In genomic region chr16:85944572-85945423, GRCh38 we compare ENCODE assay signal across 16 cellular contexts. TPM values are rescaled to one million over a fixed set of nuclear protein-coding genes. Genes with fewer than 3 reads are reported as not detected.
A peak's percentile ranks its signal among the peaks of the same experiment; 100 is the strongest.
DNase-seq lines count a peak whose midpoint lies in the region; ATAC-seq and TF ChIP-seq lines count a peak whose summit lies in the region.
"Had no signal": no experiment of that assay in that cellular context is flagged by ENCODE, and none has a peak within 500 bp of the region (broad histone marks: within the 10 kb centered on the region; RNA-seq: fewer than 3 reads in every experiment).

No MANE protein-coding gene starts in this region.

- no peaks in the 10 kb centered on the region for H3K9me2 ChIP-seq in OCI-LY1 (ENCODE audit: low read depth, low read length)

- no peaks in the 10 kb centered on the region for H3K36me3 Mint-ChIP-seq in activated naive CD4-positive, alpha-beta T cell treated with anti-CD3 and anti-CD28 coated beads, Interleukin-2, amount 50 U/mL, for 24 hours
- H3K36me3 Mint-ChIP-seq in immature natural killer cell = peaks cover 0 to 8% (median 0%) of the 10 kb centered on the region in 3 donors

- H3K9me3 ChIP-seq in OCI-LY1 (ENCODE audit: low read length) = no peaks in the 10 kb centered on the region
- no peaks in the 10 kb centered on the region for H3K9me3 ChIP-seq in thymus (ENCODE audit: control insufficient read depth)

- H3F3A ChIP-seq in OCI-LY1 (ENCODE audit: insufficient read depth, low read length) = no peaks in the 10 kb centered on the region

- H3K27me3 Mint-ChIP-seq in activated naive CD4-positive, alpha-beta T cell treated with anti-CD3 and anti-CD28 coated beads, Interleukin-2, amount 50 U/mL, for 24 hours = no peaks in the 10 kb centered on the region
- H3K27me3 Mint-ChIP-seq in immature natural killer cell (ENCODE audit: low read depth in 3 of 3) = peaks cover 0 to 6% (median 2%) of the 10 kb centered on the region in 3 donors

- H3K36me3 ChIP-seq in OCI-LY1 (ENCODE audit: insufficient read depth, low read length) (no peaks in the 10 kb centered on the region), thymus (ENCODE audit: control insufficient read depth, insufficient read depth) (no peaks in the 10 kb centered on the region)

- no peak overlapping the region for H3K27ac ChIP-seq in OCI-LY1 (ENCODE audit: low read depth, low read length, poor library complexity, severe bottlenecking)
- H3K27ac ChIP-seq in thymus (ENCODE audit: low read depth) = peak overlapping the region; percentile 80

- ATAC-seq in HG03097 (IDR thresholded peaks at IDR 0.05; ENCODE audit: low FRiP score, unreplicated experiment) = no peak
- ATAC-seq: esophagus mucosa, Panc1, SK-N-SH treated with all-trans-retinoic acid at 6 μM for 48 hours had no signal

- H2AFZ ChIP-seq in OCI-LY1 (ENCODE audit: low read length) = no peak overlapping the region

- H3K27me3 ChIP-seq in OCI-LY1 (ENCODE audit: insufficient read depth, low read length) = peaks cover 16% of the 10 kb centered on the region; the same call in 1 of the 2 replicates
- peaks cover 10% of the 10 kb centered on the region for H3K27me3 ChIP-seq in thymus (ENCODE audit: control insufficient read depth, insufficient read depth)

- H4K20me1 ChIP-seq in OCI-LY1 (ENCODE audit: insufficient read depth, low read length) = no peaks in the 10 kb centered on the region

- peaks cover 68% of the 10 kb centered on the region for H3K4me1 Mint-ChIP-seq in activated naive CD4-positive, alpha-beta T cell treated with anti-CD3 and anti-CD28 coated beads, Interleukin-2, amount 50 U/mL, for 24 hours
- peaks cover 45 to 57% of the 10 kb centered on the region in 2 donors for H3K4me1 Mint-ChIP-seq in immature natural killer cell

- no peak overlapping the region for H3K4me3 ChIP-seq in OCI-LY1 (ENCODE audit: low read depth, low read length, poor library complexity, severe bottlenecking)
- no peak overlapping the region for H3K4me3 ChIP-seq in thymus (ENCODE audit: low read length)

- H3K4me2 ChIP-seq in OCI-LY1 (ENCODE audit: low read length) = peak overlapping the region; percentile 53

- no peaks in the 10 kb centered on the region for H3K79me2 ChIP-seq in OCI-LY1 (ENCODE audit: insufficient read depth, low read length)

- no peak overlapping the region for H3K9ac ChIP-seq in OCI-LY1 (ENCODE audit: low read length)

- H3K4me1 ChIP-seq in OCI-LY1 (ENCODE audit: insufficient read depth, low read length, severe bottlenecking) (peaks cover 31% of the 10 kb centered on the region), thymus (ENCODE audit: control insufficient read depth, insufficient read depth, low read length) (peaks cover 2% of the 10 kb centered on the region)

- H3K4me3 Mint-ChIP-seq in activated naive CD4-positive, alpha-beta T cell treated with anti-CD3 and anti-CD28 coated beads, Interleukin-2, amount 50 U/mL, for 24 hours = peak overlapping the region; percentile 69
- peak overlapping the region; percentile 8 to 55 (median 25) for H3K4me3 Mint-ChIP-seq in immature natural killer cell

- peak overlapping the region; percentile 85 for H3K27ac Mint-ChIP-seq in activated naive CD4-positive, alpha-beta T cell treated with anti-CD3 and anti-CD28 coated beads, Interleukin-2, amount 50 U/mL, for 24 hours
- peak overlapping the region in 4 of 6 donors; percentile 15 to 69 (median 40) for H3K27ac Mint-ChIP-seq in immature natural killer cell

- no peak for TF ChIP-seq CTCF in OCI-LY1 (IDR thresholded peaks at IDR 0.05; ENCODE audit: low read length)

- 67% methylated on average over 7 of the region's 7 CpGs for WGBS in thymus

- no peaks in the 10 kb centered on the region for H3K9me3 Mint-ChIP-seq in activated naive CD4-positive, alpha-beta T cell treated with anti-CD3 and anti-CD28 coated beads, Interleukin-2, amount 50 U/mL, for 24 hours
- H3K9me3 Mint-ChIP-seq in immature natural killer cell = no peaks in the 10 kb centered on the region

- no peak for DNase-seq in activated naive CD4-positive, alpha-beta T cell treated with Interleukin-2 at 50 U/mL for 16 hours
- DNase-seq in immature natural killer cell (no peak), NCI-H345 (lab: John Stamatoyannopoulos, UW) (no peak), mucosa of gallbladder (ENCODE audit: low spot score) (no peak)
- DNase-seq: Calu3, MV-4-11, NCI-H2081 treated with DMSO at 0.1 percent for 48 hours, NCI-H526, retina had no signal

RNA-seq across cellular contexts. Expression of gene IRF8, which starts 45.8 kb away (rescaled TPM):
- polyA plus RNA-seq in immature natural killer cell (10 to 100 TPM; 69.7 to 92.8 (median 73.6) TPM), thymus (38.8 TPM)
- 29.6 TPM for total RNA-seq in mucosa of gallbladder
